In genomic region chr2:237818066-237818473, GRCh38 we compare ENCODE assay signal across 17 cellular contexts. TPM values are rescaled to one million over a fixed set of nuclear protein-coding genes. Genes with fewer than 3 reads are reported as not detected.
DNase-seq lines count a peak whose midpoint lies in the region; ATAC-seq, FAIRE-seq and TF ChIP-seq lines count a peak whose summit lies in the region.
"Had no signal": no experiment of that assay in that cellular context is flagged by ENCODE, and none has a peak within 500 bp of the region (broad histone marks: within the 10 kb centered on the region; RNA-seq: fewer than 3 reads in every experiment).

No MANE protein-coding gene starts in this region.

- H4K20me1 ChIP-seq in astrocyte (ENCODE audit: insufficient read depth, low read length), result no peaks in the 10 kb centered on the region
- H4K20me1 ChIP-seq: BLaER1 had no signal

- H3K4me3 Mint-ChIP-seq in astrocyte (ENCODE audit: unreplicated experiment), result no peak overlapping the region
- H3K4me3 Mint-ChIP-seq: activated T-helper 1 cell treated with anti-CD3 and anti-CD28 coated beads, Interleukin-12 subunit alpha, Interleukin-12 subunit beta, Interleukin-2, Interleukin-4 antibody, amounts not matched to agents 30 ng/mL and 10 ng/mL and 1 ng/mL, durations not matched to agents 14 hours and 24 hours and 36 hours; brain had no signal

- H3K27me3 Mint-ChIP-seq in astrocyte (ENCODE audit: low read depth, unreplicated experiment), result no peaks in the 10 kb centered on the region

- H3K27ac ChIP-seq in ACC112 (ENCODE audit: low read depth, low read length), result no peak overlapping the region; the same call in 1 of the 2 replicates
- H3K27ac ChIP-seq in astrocyte (ENCODE audit: low read depth, low read length), result no peak overlapping the region
- H3K27ac ChIP-seq: BLaER1, vagina had no signal

- ATAC-seq in esophagus mucosa (no peak), mucosa of descending colon (no peak), GM18505 (IDR thresholded peaks at IDR 0.05; ENCODE audit: unreplicated experiment) (no peak)

- H3K9me3 Mint-ChIP-seq in astrocyte (ENCODE audit: unreplicated experiment), result no peaks in the 10 kb centered on the region
- H3K9me3 Mint-ChIP-seq: activated T-helper 1 cell treated with anti-CD3 and anti-CD28 coated beads, Interleukin-12 subunit alpha, Interleukin-12 subunit beta, Interleukin-2, Interleukin-4 antibody, amounts not matched to agents 30 ng/mL and 10 ng/mL and 1 ng/mL, durations not matched to agents 14 hours and 24 hours and 36 hours; brain had no signal

- H3K4me2 ChIP-seq in astrocyte (ENCODE audit: low read length), result peak overlapping the region; percentile 9
- H3K4me2 ChIP-seq: BLaER1 had no signal

- H3K9ac ChIP-seq in astrocyte (ENCODE audit: low read length), result no peak overlapping the region
- H3K9ac ChIP-seq: BLaER1 had no signal

- H3K4me3 ChIP-seq in ACC112 (ENCODE audit: low read depth, low read length), result 0 out of 2 replicates have a peak overlapping the region, but pooled peaks have one; percentile 3
- no peak overlapping the region for H3K4me3 ChIP-seq in astrocyte (ENCODE audit: insufficient read depth, low read depth, low read length)
- H3K4me3 ChIP-seq in mucosa of descending colon, result no peak overlapping the region
- H3K4me3 ChIP-seq: BLaER1, vagina had no signal

- H3K79me2 ChIP-seq in ACC112 (ENCODE audit: control insufficient read depth, insufficient read depth, low read length, unreplicated experiment) (no peaks in the 10 kb centered on the region), astrocyte (ENCODE audit: insufficient read depth, low read length) (no peaks in the 10 kb centered on the region)

- H3K9me3 ChIP-seq in astrocyte (ENCODE audit: insufficient read depth, low read depth, low read length), result no peaks in the 10 kb centered on the region
- no peaks in the 10 kb centered on the region for H3K9me3 ChIP-seq in mucosa of descending colon
- H3K9me3 ChIP-seq: BLaER1, vagina had no signal

- no peaks in the 10 kb centered on the region for H3K36me3 Mint-ChIP-seq in astrocyte (ENCODE audit: low read depth, unreplicated experiment)
- H3K36me3 Mint-ChIP-seq: brain had no signal

- TF ChIP-seq CTCF in astrocyte (IDR thresholded peaks at IDR 0.05; ENCODE audit: insufficient read depth, low read depth, low read length) (no peak), mucosa of descending colon (IDR thresholded peaks at IDR 0.05) (no peak)

- DNase-seq in HS-5 (ENCODE audit: low read depth) (peak; percentile 88), astrocyte (ENCODE audit: low read depth) (peak; percentile 62), mucosa of descending colon (no peak), nucleus accumbens (lab: John Stamatoyannopoulos, UW) (no peak)
- DNase-seq: activated CD4-positive, alpha-beta T cell treated with anti-CD3 and anti-CD28 coated beads for 48 hours; NCI-H2029 treated with DMSO at 0.1 percent for 48 hours; stimulated activated CD4-positive, alpha-beta T cell treated with anti-CD3 and anti-CD28 coated beads, Interleukin-2, amount 100 ng/mL, for 24 hours had no signal

- H3K36me3 ChIP-seq in ACC112 (ENCODE audit: insufficient read depth, low read length) (no peaks in the 10 kb centered on the region), astrocyte (ENCODE audit: insufficient read depth, low read length) (no peaks in the 10 kb centered on the region), mucosa of descending colon (ENCODE audit: low read depth) (no peaks in the 10 kb centered on the region)
- H3K36me3 ChIP-seq: BLaER1, vagina had no signal

- H3K4me1 Mint-ChIP-seq in astrocyte (ENCODE audit: low read depth, unreplicated experiment), result peaks cover 6% of the 10 kb centered on the region
- H3K4me1 Mint-ChIP-seq: brain had no signal

- no peak for TF ChIP-seq POLR2A in GM18505 (IDR thresholded peaks at IDR 0.05; ENCODE audit: borderline replicate concordance, extremely low read depth, insufficient read depth, insufficient read length)

- no peak overlapping the region for H3K27ac Mint-ChIP-seq in astrocyte (ENCODE audit: unreplicated experiment)
- H3K27ac Mint-ChIP-seq: activated T-helper 1 cell treated with anti-CD3 and anti-CD28 coated beads, Interleukin-12 subunit alpha, Interleukin-12 subunit beta, Interleukin-2, Interleukin-4 antibody, amounts not matched to agents 30 ng/mL and 10 ng/mL and 1 ng/mL, durations not matched to agents 14 hours and 24 hours and 36 hours; brain; progenitor cell of endocrine pancreas had no signal

- H2AFZ ChIP-seq in ACC112 (ENCODE audit: low read length, unreplicated experiment) (no peak overlapping the region), astrocyte (ENCODE audit: low read depth, low read length) (no peak overlapping the region)

- FAIRE-seq in astrocyte (lab: Jason Lieb, UNC) (peak; percentile 70), islet of Langerhans (lab: Jason Lieb, UNC) (peak; percentile 82)
- FAIRE-seq: endometrium had no signal

- peaks cover 10% of the 10 kb centered on the region for H3K4me1 ChIP-seq in ACC112 (ENCODE audit: control insufficient read depth, insufficient read depth, low read length, unreplicated experiment)
- H3K4me1 ChIP-seq in astrocyte (ENCODE audit: insufficient read depth, low read length), result no peaks in the 10 kb centered on the region
- no peaks in the 10 kb centered on the region for H3K4me1 ChIP-seq in mucosa of descending colon (ENCODE audit: low read depth)
- H3K4me1 ChIP-seq: BLaER1, vagina had no signal

- H3K27me3 ChIP-seq in ACC112 (ENCODE audit: insufficient read depth, low read length), result peaks cover 5% of the 10 kb centered on the region
- no peaks in the 10 kb centered on the region for H3K27me3 ChIP-seq in astrocyte (ENCODE audit: insufficient read depth, low read length)
- H3K27me3 ChIP-seq: BLaER1, vagina had no signal

- intact Hi-C loops in mucosa of descending colon (cut with DNase I, micrococcal nuclease), result no loop called here

RNA-seq across cellular contexts. Expression of gene RBM44, which starts 19.5 kb away (rescaled TPM):
- total RNA-seq in astrocyte (0.29 and 0.32 TPM in 2 replicates), esophagus mucosa (0.36 TPM), mucosa of descending colon (1 to 10 TPM in 1 of 3 donors, under 1 TPM in 2; 0.07 to 1.1 (median 0.35) TPM)

RNA-seq across cellular contexts. Expression of gene RAMP1, which starts 41.4 kb away (rescaled TPM):
- 9.1 and 13.7 TPM in 2 replicates for total RNA-seq in astrocyte
- total RNA-seq in esophagus mucosa, result 2.2 TPM
- total RNA-seq in mucosa of descending colon, result 100 to 1,000 TPM in 1 of 3 donors, 10 to 100 TPM in 1, 1 to 10 TPM in 1; 4.9 to 154 (median 10.9) TPM

Comparison
In these comparisons a context has a peak if more than half of its experiments do, and no peak if none do; other contexts are left out.
1. DNase-seq: peak in HS-5 (single experiment) and astrocyte (single experiment); none in mucosa of descending colon (0 of 3) and nucleus accumbens (0 of 56).